18 cellular contexts compared by ENCODE assay signal in genomic region chr1:172549621-172550280, GRCh38. TPM values are rescaled to one million over a fixed set of nuclear protein-coding genes. Genes with fewer than 3 reads are reported as not detected.
DNase-seq lines count a peak whose midpoint lies in the region; ATAC-seq and TF ChIP-seq lines count a peak whose summit lies in the region.
"Had no signal": no experiment of that assay in that cellular context is flagged by ENCODE, and none has a peak within 500 bp of the region (broad histone marks: within the 10 kb centered on the region; RNA-seq: fewer than 3 reads in every experiment).

No MANE protein-coding gene starts in this region.

- no peak overlapping the region for H3K27ac ChIP-seq in effector memory CD4-positive, alpha-beta T cell (ENCODE audit: insufficient read depth, low read length, poor library complexity, severe bottlenecking)
- H3K27ac ChIP-seq: coronary artery, pancreas, transverse colon had no signal

- ATAC-seq in GM18517 (IDR thresholded peaks at IDR 0.05; ENCODE audit: unreplicated experiment), result no peak
- ATAC-seq: CD8-positive, alpha-beta T cell; HCT116; pancreas; stimulated activated memory B cell treated with anti-CD40 and anti-IgM and Interleukin-4, amounts not matched to agents 10 μg/mL and 1 μg/mL and 100 μg/mL, for 72 hours had no signal

- DNase-seq in activated naive CD4-positive, alpha-beta T cell (lab: John Stamatoyannopoulos, UW), result no peak
- DNase-seq in astrocyte of the spinal cord (ENCODE audit: low read depth, low spot score) (peak; percentile 17), fibroblast of the aortic adventitia (ENCODE audit: low read depth) (peak; percentile 27), C1 segment of cervical spinal cord (lab: John Stamatoyannopoulos, UW) (no peak), DMS153 treated with DMSO at 0.1 percent for 48 hours (lab: John Stamatoyannopoulos, UW; ENCODE audit: unreplicated experiment) (no peak)
- DNase-seq in effector memory CD4-positive, alpha-beta T cell, result no peak
- DNase-seq: activated CD8-positive, alpha-beta memory T cell treated with anti-CD3 and anti-CD28 coated beads, Interleukin-2, amount 50 U/mL, for 48 hours; CD8-positive, alpha-beta T cell; NCI-H1048; NCI-H2227 treated with DMSO at 0.1 percent for 48 hours; pancreas; transverse colon had no signal

- peaks cover 47% of the 10 kb centered on the region for H3K4me1 Mint-ChIP-seq in activated naive CD4-positive, alpha-beta T cell treated with anti-CD3 and anti-CD28 coated beads, Interleukin-2, amount 50 U/mL, for 24 hours

- no peaks in the 10 kb centered on the region for H3K27me3 Mint-ChIP-seq in activated naive CD4-positive, alpha-beta T cell treated with anti-CD3 and anti-CD28 coated beads, Interleukin-2, amount 50 U/mL, for 24 hours
- H3K27me3 Mint-ChIP-seq: stimulated activated memory B cell treated with anti-CD40 and anti-IgM and Interleukin-4, amounts not matched to agents 10 μg/mL and 1 μg/mL and 100 μg/mL, for 72 hours had no signal

- no peaks in the 10 kb centered on the region for H3K27me3 ChIP-seq in effector memory CD4-positive, alpha-beta T cell (replicated peaks; ENCODE audit: control insufficient read depth, insufficient read depth, low read length, poor library complexity, severe bottlenecking)
- H3K27me3 ChIP-seq: pancreas, transverse colon had no signal

- in situ Hi-C loops in astrocyte of the spinal cord (cut with HindIII; ENCODE audit: low sequenced_read_pairs), result no loop called here

- TF ChIP-seq CTCF in astrocyte of the spinal cord (IDR thresholded peaks at IDR 0.05; ENCODE audit: low read depth, low read length) (no peak), fibroblast of the aortic adventitia (IDR thresholded peaks at IDR 0.05; ENCODE audit: insufficient read depth, low read length) (no peak)

- peaks cover 3% of the 10 kb centered on the region for H3K36me3 Mint-ChIP-seq in activated naive CD4-positive, alpha-beta T cell treated with anti-CD3 and anti-CD28 coated beads, Interleukin-2, amount 50 U/mL, for 24 hours

- no peak overlapping the region for H3K4me3 ChIP-seq in astrocyte of the spinal cord (ENCODE audit: low read depth, low read length)
- no peak overlapping the region for H3K4me3 ChIP-seq in fibroblast of the aortic adventitia (ENCODE audit: low read depth, low read length)
- H3K4me3 ChIP-seq in effector memory CD4-positive, alpha-beta T cell (ENCODE audit: insufficient read depth, low read depth, low read length, poor library complexity, severe bottlenecking), result no peak overlapping the region
- H3K4me3 ChIP-seq: coronary artery, pancreas, skin epidermis, transverse colon had no signal

- peak overlapping the region; percentile 64 for H3K27ac Mint-ChIP-seq in activated naive CD4-positive, alpha-beta T cell treated with anti-CD3 and anti-CD28 coated beads, Interleukin-2, amount 50 U/mL, for 24 hours
- H3K27ac Mint-ChIP-seq: CD8-positive, alpha-beta T cell; stimulated activated memory B cell treated with anti-CD40 and anti-IgM and Interleukin-4, amounts not matched to agents 10 μg/mL and 1 μg/mL and 100 μg/mL, for 72 hours had no signal

- H3K9me3 Mint-ChIP-seq in activated naive CD4-positive, alpha-beta T cell treated with anti-CD3 and anti-CD28 coated beads, Interleukin-2, amount 50 U/mL, for 24 hours, result no peaks in the 10 kb centered on the region
- H3K9me3 Mint-ChIP-seq: CD8-positive, alpha-beta T cell; stimulated activated memory B cell treated with anti-CD40 and anti-IgM and Interleukin-4, amounts not matched to agents 10 μg/mL and 1 μg/mL and 100 μg/mL, for 72 hours had no signal

- H3K4me3 Mint-ChIP-seq in activated naive CD4-positive, alpha-beta T cell treated with anti-CD3 and anti-CD28 coated beads, Interleukin-2, amount 50 U/mL, for 24 hours, result peak overlapping the region; percentile 37
- H3K4me3 Mint-ChIP-seq: CD8-positive, alpha-beta T cell; stimulated activated memory B cell treated with anti-CD40 and anti-IgM and Interleukin-4, amounts not matched to agents 10 μg/mL and 1 μg/mL and 100 μg/mL, for 72 hours had no signal

- H3K4me1 ChIP-seq in effector memory CD4-positive, alpha-beta T cell (ENCODE audit: control insufficient read depth, insufficient read depth, low read length, poor library complexity, severe bottlenecking), result no peaks in the 10 kb centered on the region

- no peaks in the 10 kb centered on the region for H3K36me3 ChIP-seq in effector memory CD4-positive, alpha-beta T cell (ENCODE audit: control insufficient read depth, insufficient read depth, low read length)
- H3K36me3 ChIP-seq: pancreas, transverse colon had no signal

- H3K9me3 ChIP-seq in effector memory CD4-positive, alpha-beta T cell (ENCODE audit: control insufficient read depth, low read length), result no peaks in the 10 kb centered on the region
- H3K9me3 ChIP-seq: pancreas, transverse colon had no signal

RNA-seq across cellular contexts. Expression of gene SUCO, which starts 16.8 kb away (rescaled TPM):
- total RNA-seq in fibroblast of the aortic adventitia (ENCODE audit: low replicate concordance), result 44.2 and 53.3 TPM in 2 replicates

Comparison
In these comparisons a context has a peak if more than half of its experiments do, and no peak if none do; other contexts are left out.
1. DNase-seq: peak in astrocyte of the spinal cord (single experiment) and fibroblast of the aortic adventitia (single experiment); none in activated naive CD4-positive, alpha-beta T cell (0 of 4), C1 segment of cervical spinal cord (0 of 14), effector memory CD4-positive, alpha-beta T cell (0 of 3) and DMS153 treated with DMSO at 0.1 percent for 48 hours (single experiment).